ENCODE assay signal across 17 cellular contexts in the genomic region with DNA sequence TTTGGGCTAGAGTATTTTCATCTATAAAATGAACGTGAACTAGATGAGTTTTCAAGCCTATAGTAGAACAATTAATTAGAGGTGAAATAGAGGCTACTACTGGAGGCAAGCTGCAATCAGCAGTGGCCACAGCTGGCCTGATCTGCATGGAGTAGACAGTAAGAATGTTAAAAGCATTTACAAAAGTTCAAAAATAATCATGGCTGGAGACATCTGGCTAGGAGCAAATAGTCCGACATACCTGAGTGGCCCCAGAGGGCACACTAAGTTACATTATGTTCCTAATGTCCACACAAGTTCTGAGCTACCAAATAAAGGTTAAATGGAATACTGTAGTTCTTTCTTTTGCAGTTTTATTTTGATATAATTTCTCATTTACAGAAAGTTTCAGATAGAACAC. TPM values are rescaled to one million over a fixed set of nuclear protein-coding genes. Genes with fewer than 3 reads are reported as not detected.
DNase-seq lines count a peak whose midpoint lies in the region; ATAC-seq, FAIRE-seq and TF ChIP-seq lines count a peak whose summit lies in the region.
"Had no signal": no experiment of that assay in that cellular context is flagged by ENCODE, and none has a peak within 500 bp of the region (broad histone marks: within the 10 kb centered on the region; RNA-seq: fewer than 3 reads in every experiment).

No MANE protein-coding gene starts in this region.

- POLR2A ChIA-PET in HepG2 (lab: Yijun Ruan, JAX), result no interaction called here

- TF ChIP-seq CTCF in HepG2 (CRISPR knock-in tag; IDR thresholded peaks at IDR 0.05) (no peak), right lobe of liver (IDR thresholded peaks at IDR 0.05) (no peak), OCI-LY1 (IDR thresholded peaks at IDR 0.05; ENCODE audit: low read length) (no peak), mesothelial cell of epicardium (IDR thresholded peaks at IDR 0.05; ENCODE audit: unreplicated experiment) (no peak), upper lobe of right lung (IDR thresholded peaks at IDR 0.05) (no peak)

- CTCF ChIA-PET in HepG2 (lab: Yijun Ruan, JAX; ENCODE audit: low intra/inter-chr PET ratio, low total read pairs), result no interaction called here

- no peak overlapping the region for H3K4me3 Mint-ChIP-seq in mesothelial cell of epicardium

- no peaks in the 10 kb centered on the region for H3K9me3 Mint-ChIP-seq in mesothelial cell of epicardium

- FAIRE-seq in HepG2 (lab: Jason Lieb, UNC), result no peak

- H3K79me2 ChIP-seq in HepG2 (ENCODE audit: insufficient read depth, low read length) (peaks cover 61% of the 10 kb centered on the region), OCI-LY1 (ENCODE audit: insufficient read depth, low read length) (peaks cover 31% of the 10 kb centered on the region)

- H3K4me1 Mint-ChIP-seq in mesothelial cell of epicardium, result peaks cover 31% of the 10 kb centered on the region

- WGBS in HepG2 (ENCODE audit: low lambda C conversion rate), result 68% methylated on average over 2 of the region's 2 CpGs
- 72% methylated on average over 2 of the region's 2 CpGs for WGBS in right lobe of liver (ENCODE audit: insufficient coverage, low coverage, low lambda C conversion rate, missing lambda C conversion rate)

- peak overlapping the region; percentile 49 for H3K27ac Mint-ChIP-seq in mesothelial cell of epicardium

- no peaks in the 10 kb centered on the region for H3K36me3 Mint-ChIP-seq in mesothelial cell of epicardium

- in situ Hi-C loops in HepG2 (cut with HindIII; ENCODE audit: extremely low pct_ligation_motif_present, low pct_unique_long_range_greater_than_20kb) (no loop called here), G401 (cut with HindIII; ENCODE audit: low sequenced_read_pairs) (no loop called here)

- intact Hi-C loops in HepG2 (cut with micrococcal nuclease; ENCODE audit: unreplicated experiment) (no loop called here), right lobe of liver (cut with DNase I) (no loop called here), upper lobe of right lung (cut with DNase I) (no loop called here)

- H3K4me1 ChIP-seq in HepG2 (ENCODE audit: insufficient read depth, low read length) (peaks cover 39% of the 10 kb centered on the region), right lobe of liver (peaks cover 0 to 14% (median 6%) of the 10 kb centered on the region in 4 donors), OCI-LY1 (ENCODE audit: insufficient read depth, low read length, severe bottlenecking) (peaks cover 75% of the 10 kb centered on the region), upper lobe of right lung (peaks cover 10% of the 10 kb centered on the region)

- TF ChIP-seq POLR2A in HepG2 (IDR thresholded peaks at IDR 0.05; ENCODE audit: insufficient read depth in 1 of 2, low read depth in 2 of 2, low read length in 2 of 2) (no peak), right lobe of liver (IDR thresholded peaks at IDR 0.05) (no peak)

- H3K4me2 ChIP-seq in HepG2 (ENCODE audit: low read depth, low read length) (no peak overlapping the region), OCI-LY1 (ENCODE audit: low read length) (0 out of 2 replicates have a peak overlapping the region, but pooled peaks have one; percentile 1)

- no peaks in the 10 kb centered on the region for H4K20me1 ChIP-seq in HepG2 (ENCODE audit: insufficient read depth, low read length)
- no peaks in the 10 kb centered on the region for H4K20me1 ChIP-seq in OCI-LY1 (ENCODE audit: insufficient read depth, low read length)

- H3K27ac ChIP-seq in HepG2 (ENCODE audit: extremely low read length, insufficient read depth, low read length) (no peak overlapping the region), right lobe of liver (no peak overlapping the region), OCI-LY1 (ENCODE audit: low read depth, low read length, poor library complexity, severe bottlenecking) (peak overlapping the region; percentile 45), upper lobe of right lung (no peak overlapping the region)
- H3K27ac ChIP-seq: Peyer's patch had no signal

- H3K4me3 ChIP-seq in HepG2 (replicated peaks in 1 of 3; ENCODE audit: insufficient read depth in 1 of 3, low read depth in 2 of 3, low read length in 3 of 3), result no peak overlapping the region
- no peak overlapping the region for H3K4me3 ChIP-seq in right lobe of liver
- no peak overlapping the region for H3K4me3 ChIP-seq in OCI-LY1 (ENCODE audit: low read depth, low read length, poor library complexity, severe bottlenecking)
- no peak overlapping the region for H3K4me3 ChIP-seq in upper lobe of right lung
- H3K4me3 ChIP-seq: Peyer's patch had no signal

- TF ChIP-seq EP300 in HepG2 (IDR thresholded peaks at IDR 0.05; ENCODE audit: low read depth in 2 of 2, low read length in 2 of 2) (no peak), HepG2 (CRISPR knock-in tag; IDR thresholded peaks at IDR 0.05; ENCODE audit: borderline replicate concordance) (no peak)

- TF ChIP-seq RAD21 in HepG2 (CRISPR knock-in tag; IDR thresholded peaks at IDR 0.05), result no peak

- no peak overlapping the region for H2AFZ ChIP-seq in HepG2 (ENCODE audit: low read length)
- no peak overlapping the region for H2AFZ ChIP-seq in OCI-LY1 (ENCODE audit: low read length)

- H3K27me3 ChIP-seq in HepG2 (ENCODE audit: control insufficient read depth in 1 of 2, insufficient read depth in 2 of 2, low read length in 2 of 2), result no peaks in the 10 kb centered on the region
- H3K27me3 ChIP-seq in right lobe of liver, result no peaks in the 10 kb centered on the region
- no peaks in the 10 kb centered on the region for H3K27me3 ChIP-seq in OCI-LY1 (ENCODE audit: insufficient read depth, low read length)
- no peaks in the 10 kb centered on the region for H3K27me3 ChIP-seq in upper lobe of right lung
- H3K27me3 ChIP-seq: Peyer's patch had no signal

- no peaks in the 10 kb centered on the region for H3F3A ChIP-seq in OCI-LY1 (ENCODE audit: insufficient read depth, low read length)

- H3K9ac ChIP-seq in HepG2 (ENCODE audit: insufficient read depth, low read depth, low read length) (no peak overlapping the region), OCI-LY1 (ENCODE audit: low read length) (no peak overlapping the region)

- no peaks in the 10 kb centered on the region for H3K27me3 Mint-ChIP-seq in mesothelial cell of epicardium (ENCODE audit: low read depth)

- H3K9me2 ChIP-seq in OCI-LY1 (ENCODE audit: low read depth, low read length), result no peaks in the 10 kb centered on the region

- ATAC-seq in HepG2 (peak; percentile 66), right lobe of liver (no peak), upper lobe of right lung (peak; percentile 44)

- BruUV-seq in HepG2 (replicated peaks; lab: Mats Ljungman, UMichigan), result no TSS peak

- DNase-seq in HepG2 (ENCODE audit: low spot score), result peak; percentile 30
- no peak for DNase-seq in right lobe of liver
- no peak for DNase-seq in mesothelial cell of epicardium (ENCODE audit: low spot score in 2 of 2, unreplicated experiment in 2 of 2)
- DNase-seq in upper lobe of right lung, result no peak
- DNase-seq in SIG-M5 treated with dmso at 0.1 percent for 504 hours (lab: John Stamatoyannopoulos, UW; ENCODE audit: unreplicated experiment), result no peak
- DNase-seq in NCI-H2171 (lab: John Stamatoyannopoulos, UW), result no peak
- DNase-seq in G401 (ENCODE audit: low spot score), result no peak
- DNase-seq: Caco-2, DMS153, KBM-7, NCI-H1048, NCI-H1436 treated with DMSO at 0.1 percent for 48 hours, NCI-H2081 treated with DMSO at 0.1 percent for 48 hours, NCI-H524, Peyer's patch, SHP77 treated with DMSO at 0.1 percent for 48 hours had no signal

- peaks cover 0 to 3% of the 10 kb centered on the region in 2 experiments; a peak in 1 of 5 replicates for H3K36me3 ChIP-seq in HepG2 (replicated peaks in 1 of 2; ENCODE audit: control insufficient read depth in 1 of 2, insufficient read depth in 2 of 2, low read length in 2 of 2)
- no peaks in the 10 kb centered on the region for H3K36me3 ChIP-seq in right lobe of liver
- no peaks in the 10 kb centered on the region; the same call in 1 of the 2 replicates for H3K36me3 ChIP-seq in OCI-LY1 (ENCODE audit: insufficient read depth, low read length)
- no peaks in the 10 kb centered on the region for H3K36me3 ChIP-seq in upper lobe of right lung
- H3K36me3 ChIP-seq: Peyer's patch had no signal

- no peaks in the 10 kb centered on the region for H3K9me3 ChIP-seq in HepG2 (ENCODE audit: low read length)
- no peaks in the 10 kb centered on the region for H3K9me3 ChIP-seq in right lobe of liver
- no peaks in the 10 kb centered on the region for H3K9me3 ChIP-seq in OCI-LY1 (ENCODE audit: low read length)
- H3K9me3 ChIP-seq in upper lobe of right lung, result no peaks in the 10 kb centered on the region
- H3K9me3 ChIP-seq: Caco-2, Peyer's patch had no signal

TF ChIP-seq in HepG2, 621 proteins besides CTCF, POLR2A, EP300 and RAD21 (continues in another document):
- no peak for TF ChIP-seq ZSCAN30 (CRISPR knock-in tag; IDR thresholded peaks at IDR 0.05)
- TF ChIP-seq JUN (CRISPR knock-in tag; IDR thresholded peaks at IDR 0.05), result no peak

RNA-seq across cellular contexts. Expression of a gene that starts 28.0 kb away (rescaled TPM):
- total RNA-seq in HepG2 (2016; rRNA removed; fragmentation: Illumina TruSeq; extraction: Trizol), result 43.9 and 68.7 TPM in 2 replicates
- 32.2 and 32.5 TPM in 2 replicates for total RNA-seq in HepG2 (2016; cell fraction: cytosol; rRNA removed; fragmentation: Illumina TruSeq; extraction: Trizol; ENCODE audit: low read depth)
- total RNA-seq in HepG2 (2016; cell fraction: insoluble cytoplasmic fraction; rRNA removed; fragmentation: Illumina TruSeq; extraction: Trizol), result 37.7 and 65.7 TPM in 2 replicates
- 33.4 and 37.7 TPM in 2 replicates for total RNA-seq in HepG2 (2016; cell fraction: membrane; rRNA removed; fragmentation: Illumina TruSeq; extraction: Trizol)
- total RNA-seq in HepG2 (2016; cell fraction: nucleus; rRNA removed; fragmentation: Illumina TruSeq; extraction: Trizol), result 62.3 and 75.4 TPM in 2 replicates
- 38.0 and 40.1 TPM in 2 replicates for polyA plus RNA-seq in HepG2 (2011; rRNA removed)
- polyA plus RNA-seq in HepG2 (2011; cell fraction: cytosol; rRNA removed), result 16.8 and 31.1 TPM in 2 replicates
- polyA plus RNA-seq in HepG2 (2011; cell fraction: nucleus; rRNA removed), result 16.0 and 18.0 TPM in 2 replicates
- polyA plus RNA-seq in HepG2 (2012), result 41.2 and 46.3 TPM in 2 replicates
- polyA plus RNA-seq in HepG2 (2016; cell fraction: cytosol; fragmentation: Illumina TruSeq; extraction: Trizol; ENCODE audit: low read depth), result 9.7 and 14.9 TPM in 2 replicates
- 43.0 and 47.2 TPM in 2 replicates for polyA plus RNA-seq in HepG2 (2016; cell fraction: insoluble cytoplasmic fraction; fragmentation: Illumina TruSeq; extraction: Trizol; ENCODE audit: low read depth)
- polyA plus RNA-seq in HepG2 (2016; cell fraction: membrane; fragmentation: Illumina TruSeq; extraction: Trizol; ENCODE audit: low read depth), result 21.1 and 21.8 TPM in 2 replicates
- polyA plus RNA-seq in HepG2 (2016; cell fraction: nucleus; fragmentation: Illumina TruSeq; extraction: Trizol; ENCODE audit: insufficient read depth, low read depth), result 99.6 and 104 TPM in 2 replicates
- 23.5 and 65.7 TPM in 2 replicates for polyA minus RNA-seq in HepG2 (2011; rRNA and poly(A)+ RNA removed; ENCODE audit: low replicate concordance)
- polyA minus RNA-seq in HepG2 (2011; cell fraction: cytosol; rRNA and poly(A)+ RNA removed), result 37.6 and 52.6 TPM in 2 replicates
- polyA minus RNA-seq in HepG2 (2011; cell fraction: nucleus; rRNA and poly(A)+ RNA removed), result 26.1 and 36.4 TPM in 2 replicates
- total RNA-seq in right lobe of liver, result 10 to 100 TPM; 15.7 to 43.3 (median 18.9) TPM
- total RNA-seq in mesothelial cell of epicardium, result 134 to 154 TPM (median 138 TPM) in 3 replicates
- 85.2 TPM for total RNA-seq in upper lobe of right lung
- total RNA-seq in G401 (2014; rRNA removed; shearing (Covaris generic)), result 94.8 and 155 TPM in 2 replicates

Comparison
In these comparisons a context has a peak if more than half of its experiments do, and no peak if none do; other contexts are left out.
1. ATAC-seq: peak in HepG2 (single experiment) and upper lobe of right lung (single experiment); none in right lobe of liver (0 of 4).